In genomic region chr16:2005646-2006045, GRCh38 we compare ENCODE assay signal across 14 cellular contexts. TPM values are rescaled to one million over a fixed set of nuclear protein-coding genes. Genes with fewer than 3 reads are reported as not detected.
DNase-seq lines count a peak whose midpoint lies in the region; ATAC-seq lines count a peak whose summit lies in the region.
"Had no signal": no experiment of that assay in that cellular context is flagged by ENCODE, and none has a peak within 500 bp of the region (broad histone marks: within the 10 kb centered on the region; RNA-seq: fewer than 3 reads in every experiment).

No MANE protein-coding gene starts in this region.

- H3K9me2 ChIP-seq in Karpas-422 (replicated peaks; ENCODE audit: insufficient read depth, low read length), result no peaks in the 10 kb centered on the region

- peaks cover 73% of the 10 kb centered on the region for H4K20me1 ChIP-seq in Karpas-422 (ENCODE audit: insufficient read depth, low read depth, low read length)

- peak overlapping the region; percentile 93 for H3K4me2 ChIP-seq in Karpas-422 (ENCODE audit: low read depth, low read length, poor library complexity, severe bottlenecking)
- peak overlapping the region; percentile 66 for H3K4me2 ChIP-seq in skeletal muscle satellite cell (ENCODE audit: low read length)

- H3K4me1 Mint-ChIP-seq in activated CD8-positive, alpha-beta memory T cell treated with anti-CD3 and anti-CD28 coated beads, Interleukin-2, amount 10 ng/mL, durations not matched to agents 7 days and 5 days, result peaks cover 45% of the 10 kb centered on the region
- H3K4me1 Mint-ChIP-seq in dendritic cell treated with granulocyte-macrophage colony-stimulating factor and Interleukin-4, amounts not matched to agents 40 ng/mL and 50 ng/mL, for 4 days (ENCODE audit: low read depth), result peaks cover 60% of the 10 kb centered on the region

- no peak overlapping the region for H3K27ac ChIP-seq in Karpas-422 (ENCODE audit: low read length)

- no peaks in the 10 kb centered on the region for H3K9me3 Mint-ChIP-seq in activated CD8-positive, alpha-beta memory T cell treated with anti-CD3 and anti-CD28 coated beads, Interleukin-2, amount 10 ng/mL, durations not matched to agents 7 days and 5 days (ENCODE audit: low read depth)
- no peaks in the 10 kb centered on the region for H3K9me3 Mint-ChIP-seq in dendritic cell treated with granulocyte-macrophage colony-stimulating factor and Interleukin-4, amounts not matched to agents 40 ng/mL and 50 ng/mL, for 4 days
- H3K9me3 Mint-ChIP-seq: IgD-negative memory B cell had no signal

- peaks cover 52% of the 10 kb centered on the region for H3K4me1 ChIP-seq in Karpas-422 (ENCODE audit: low read length)
- peaks cover 56% of the 10 kb centered on the region for H3K4me1 ChIP-seq in skeletal muscle satellite cell (ENCODE audit: control insufficient read depth, insufficient read depth, low read length)

- no peak for ATAC-seq in activated CD8-positive, alpha-beta memory T cell treated with anti-CD3 and anti-CD28 coated beads, Interleukin-2, amount 10 ng/mL, durations not matched to agents 7 days and 5 days
- ATAC-seq in HG02759 (IDR thresholded peaks at IDR 0.05; ENCODE audit: unreplicated experiment) (no peak), GM18873 (IDR thresholded peaks at IDR 0.05; ENCODE audit: low FRiP score, unreplicated experiment) (no peak)

- H3K4me3 Mint-ChIP-seq in activated CD8-positive, alpha-beta memory T cell treated with anti-CD3 and anti-CD28 coated beads, Interleukin-2, amount 10 ng/mL, durations not matched to agents 7 days and 5 days, result no peak overlapping the region
- peak overlapping the region; percentile 45 for H3K4me3 Mint-ChIP-seq in dendritic cell treated with granulocyte-macrophage colony-stimulating factor and Interleukin-4, amounts not matched to agents 40 ng/mL and 50 ng/mL, for 4 days

- H3K79me2 ChIP-seq in Karpas-422 (ENCODE audit: low read length), result peaks cover 71% of the 10 kb centered on the region

- H3K9ac ChIP-seq in Karpas-422 (ENCODE audit: low read length), result peak overlapping the region; percentile 98
- peak overlapping the region; percentile 39 for H3K9ac ChIP-seq in skeletal muscle satellite cell (ENCODE audit: low read depth, low read length)

- CTCF ChIA-PET in activated CD8-positive, alpha-beta memory T cell treated with anti-CD3 and anti-CD28 coated beads, Interleukin-2, amount 10 ng/mL, durations not matched to agents 7 days and 5 days (lab: Charles Lee), result interaction anchor here (1.2 to 3.6 kb wide), 5 partner anchors 11 to 147 kb away, joined by 3 to 42 read pairs (median 30); partner anchors contain the start of genes RPS2 and TRAF7

- H3K4me3 ChIP-seq in Karpas-422 (ENCODE audit: low read length), result no peak overlapping the region
- no peak overlapping the region for H3K4me3 ChIP-seq in skeletal muscle satellite cell (ENCODE audit: low read length)
- H3K4me3 ChIP-seq: skin epidermis had no signal

- H3K27ac Mint-ChIP-seq in activated CD8-positive, alpha-beta memory T cell treated with anti-CD3 and anti-CD28 coated beads, Interleukin-2, amount 10 ng/mL, durations not matched to agents 7 days and 5 days, result no peak overlapping the region
- peak overlapping the region; percentile 40 for H3K27ac Mint-ChIP-seq in dendritic cell treated with granulocyte-macrophage colony-stimulating factor and Interleukin-4, amounts not matched to agents 40 ng/mL and 50 ng/mL, for 4 days
- H3K27ac Mint-ChIP-seq: IgD-negative memory B cell had no signal

- no peaks in the 10 kb centered on the region for H3K9me3 ChIP-seq in Karpas-422 (ENCODE audit: low read length)
- H3K9me3 ChIP-seq in skeletal muscle satellite cell (replicated peaks; ENCODE audit: low read length), result no peaks in the 10 kb centered on the region

- intact Hi-C loops in dendritic cell treated with granulocyte-macrophage colony-stimulating factor and Interleukin-4, amounts not matched to agents 40 ng/mL and 50 ng/mL, for 4 days (cut with micrococcal nuclease), result no loop called here

- H2AFZ ChIP-seq in Karpas-422 (ENCODE audit: low read length), result no peak overlapping the region

- H3K36me3 Mint-ChIP-seq in activated CD8-positive, alpha-beta memory T cell treated with anti-CD3 and anti-CD28 coated beads, Interleukin-2, amount 10 ng/mL, durations not matched to agents 7 days and 5 days, result peaks cover 9% of the 10 kb centered on the region
- H3K36me3 Mint-ChIP-seq in dendritic cell treated with granulocyte-macrophage colony-stimulating factor and Interleukin-4, amounts not matched to agents 40 ng/mL and 50 ng/mL, for 4 days (ENCODE audit: low read depth), result peaks cover 69% of the 10 kb centered on the region
- H3K36me3 Mint-ChIP-seq: IgD-negative memory B cell had no signal

- DNase-seq in activated CD8-positive, alpha-beta memory T cell treated with anti-CD3 and anti-CD28 coated beads for 24 hours, result peak; percentile 55
- DNase-seq in activated CD8-positive, alpha-beta memory T cell treated with anti-CD3 and anti-CD28 coated beads, Interleukin-2, amount 10 ng/mL, durations not matched to agents 7 days and 5 days, result no peak
- DNase-seq in Karpas-422, result peak; percentile 81
- no peak for DNase-seq in cortex of kidney (lab: John Stamatoyannopoulos, UW)
- DNase-seq: GDM1, WERI-Rb-1 had no signal

- no peaks in the 10 kb centered on the region for H3K27me3 Mint-ChIP-seq in activated CD8-positive, alpha-beta memory T cell treated with anti-CD3 and anti-CD28 coated beads, Interleukin-2, amount 10 ng/mL, durations not matched to agents 7 days and 5 days
- peaks cover 2% of the 10 kb centered on the region for H3K27me3 Mint-ChIP-seq in dendritic cell treated with granulocyte-macrophage colony-stimulating factor and Interleukin-4, amounts not matched to agents 40 ng/mL and 50 ng/mL, for 4 days
- H3K27me3 Mint-ChIP-seq: IgD-negative memory B cell had no signal

- peaks cover 14% of the 10 kb centered on the region for H3K36me3 ChIP-seq in Karpas-422 (ENCODE audit: insufficient read depth, low read length)
- peaks cover 30% of the 10 kb centered on the region for H3K36me3 ChIP-seq in skeletal muscle satellite cell (ENCODE audit: insufficient read depth, low read length)

- H3K27me3 ChIP-seq in Karpas-422 (ENCODE audit: low read length) (no peaks in the 10 kb centered on the region), skeletal muscle satellite cell (ENCODE audit: control insufficient read depth, insufficient read depth, low read length) (no peaks in the 10 kb centered on the region)

RNA-seq across cellular contexts. Expression of gene ZNF598, which starts 4.0 kb away (rescaled TPM):
- total RNA-seq in activated CD8-positive, alpha-beta memory T cell treated with anti-CD3 and anti-CD28 coated beads, Interleukin-2, amount 10 ng/mL, durations not matched to agents 7 days and 5 days, result 10 to 100 TPM; 76.2 to 94.5 TPM
- 12.6 and 20.5 TPM in 2 replicates for total RNA-seq in Karpas-422 (2014; rRNA removed; shearing (Covaris generic); ENCODE audit: low replicate concordance)
- total RNA-seq in skeletal muscle satellite cell (2012; rRNA removed), result 26.1 and 28.0 TPM in 2 replicates

RNA-seq across cellular contexts. Expression of gene NPW, which starts 13.9 kb away (rescaled TPM):
- total RNA-seq in activated CD8-positive, alpha-beta memory T cell treated with anti-CD3 and anti-CD28 coated beads, Interleukin-2, amount 10 ng/mL, durations not matched to agents 7 days and 5 days, result 1 to 10 TPM; 1.1 to 6.3 TPM
- total RNA-seq in Karpas-422 (2014; rRNA removed; shearing (Covaris generic); ENCODE audit: low replicate concordance), result 3.0 TPM in 1 of 2 replicates, not detected in the other
- total RNA-seq in skeletal muscle satellite cell (2012; rRNA removed), result not detected in 2 replicates
- total RNA-seq: bronchial epithelial cell, urinary bladder had no signal

RNA-seq across cellular contexts. Expression of gene SYNGR3, which starts 15.9 kb away (rescaled TPM):
- 10 to 100 TPM in 1 of 2 experiments, 1 to 10 TPM in 1; 6.4 to 17.6 TPM for total RNA-seq in activated CD8-positive, alpha-beta memory T cell treated with anti-CD3 and anti-CD28 coated beads, Interleukin-2, amount 10 ng/mL, durations not matched to agents 7 days and 5 days
- 5.3 and 16.3 TPM in 2 replicates for total RNA-seq in Karpas-422 (2014; rRNA removed; shearing (Covaris generic); ENCODE audit: low replicate concordance)
- total RNA-seq in skeletal muscle satellite cell (2012; rRNA removed), result 0.66 and 1.8 TPM in 2 replicates

RNA-seq across cellular contexts. Expression of gene NHERF2, which starts 21.1 kb away (rescaled TPM):
- 1 to 10 TPM; 1.3 to 2.2 TPM for total RNA-seq in activated CD8-positive, alpha-beta memory T cell treated with anti-CD3 and anti-CD28 coated beads, Interleukin-2, amount 10 ng/mL, durations not matched to agents 7 days and 5 days
- total RNA-seq in Karpas-422 (2014; rRNA removed; shearing (Covaris generic); ENCODE audit: low replicate concordance), result not detected in 2 replicates
- total RNA-seq in skeletal muscle satellite cell (2012; rRNA removed), result 3.5 and 6.1 TPM in 2 replicates

RNA-seq across cellular contexts. Expression of gene GFER, which starts 21.7 kb away (rescaled TPM):
- total RNA-seq in activated CD8-positive, alpha-beta memory T cell treated with anti-CD3 and anti-CD28 coated beads, Interleukin-2, amount 10 ng/mL, durations not matched to agents 7 days and 5 days, result 10 to 100 TPM; 33.5 to 40.9 TPM
- total RNA-seq in Karpas-422 (2014; rRNA removed; shearing (Covaris generic); ENCODE audit: low replicate concordance), result 17.0 and 43.8 TPM in 2 replicates
- total RNA-seq in skeletal muscle satellite cell (2012; rRNA removed), result 10.1 and 13.1 TPM in 2 replicates

Comparison
In these comparisons a context has a peak if more than half of its experiments do, and no peak if none do; other contexts are left out.
1. DNase-seq: peak in activated CD8-positive, alpha-beta memory T cell treated with anti-CD3 and anti-CD28 coated beads for 24 hours (single experiment) and Karpas-422 (single experiment); none in activated CD8-positive, alpha-beta memory T cell treated with anti-CD3 and anti-CD28 coated beads, Interleukin-2, amount 10 ng/mL, durations not matched to agents 7 days and 5 days (single experiment) and cortex of kidney (single experiment).